In genomic region chr3:149752051-149752787, GRCh38 we compare ENCODE assay signal across 8 cellular contexts. TPM values are rescaled to one million over a fixed set of nuclear protein-coding genes. Genes with fewer than 3 reads are reported as not detected.
DNase-seq lines count a peak whose midpoint lies in the region; ATAC-seq and TF ChIP-seq lines count a peak whose summit lies in the region.

TSS of gene COMMD2 (minus strand) at chr3:149752489. CDS start at chr3:149752444, 45 bp downstream.

- peak within 1 kb of the TSS; percentile 96 for H3K4me3 Mint-ChIP-seq in chondrocyte (ENCODE audit: unreplicated experiment)

- peaks cover 2% of the 10 kb centered on the region for H3K27me3 Mint-ChIP-seq in chondrocyte (ENCODE audit: low read depth)

- H3K4me1 Mint-ChIP-seq in chondrocyte (ENCODE audit: low read depth): peaks cover 25% of the 10 kb centered on the region

- ATAC-seq in GM19023 (IDR thresholded peaks at IDR 0.05; ENCODE audit: unreplicated experiment): peak; percentile 98
- peak; percentile 99 for ATAC-seq in HG03280 (IDR thresholded peaks at IDR 0.05; ENCODE audit: unreplicated experiment)

- TF ChIP-seq CTCF in chondrocyte (IDR thresholded peaks at IDR 0.05): peak; percentile 79

- peak within 1 kb of the TSS; percentile 96 for H3K27ac Mint-ChIP-seq in chondrocyte (ENCODE audit: unreplicated experiment)

- no peaks in the 10 kb centered on the region for H3K9me3 Mint-ChIP-seq in chondrocyte (ENCODE audit: low read depth)

- DNase-seq in AG20443 (ENCODE audit: low spot score) (peak; percentile 95), NCI-H345 (lab: John Stamatoyannopoulos, UW) (peak; percentile 87), chondrocyte (ENCODE audit: low spot score) (peak; percentile 90), kidney glomerular epithelial cell (lab: John Stamatoyannopoulos, UW) (peak; percentile 85)
- DNase-seq in activated CD4-positive, alpha-beta T cell treated with anti-CD3 and anti-CD28 coated beads for 1 hour: peak; percentile 58
- peak; percentile 23 to 48 for DNase-seq in stimulated activated CD4-positive, alpha-beta T cell treated with anti-CD3 and anti-CD28 coated beads, Interleukin-1b, Interleukin-23, amount 100 ng/mL, for 1 hour (ENCODE audit: low read depth in 2 of 2)

- H3K36me3 Mint-ChIP-seq in chondrocyte (ENCODE audit: low read depth): peaks cover 17% of the 10 kb centered on the region

RNA-seq across cellular contexts. Expression of gene COMMD2, which starts in this region (rescaled TPM):
- total RNA-seq in chondrocyte: 52.2 to 61.7 TPM (median 55.9 TPM) in 3 replicates

Comparison
In these comparisons a context has a peak if more than half of its experiments do, and no peak if none do; other contexts are left out.
1. Peak in every context shown above with its lines: DNase-seq and ATAC-seq.
2. DNase-seq: peak in every context shown above with its lines; median percentile 95 in AG20443; 90 in chondrocyte; 87 in NCI-H345; 85 in kidney glomerular epithelial cell; 58 in activated CD4-positive, alpha-beta T cell treated with anti-CD3 and anti-CD28 coated beads for 1 hour; 36 in stimulated activated CD4-positive, alpha-beta T cell treated with anti-CD3 and anti-CD28 coated beads, Interleukin-1b, Interleukin-23, amount 100 ng/mL, for 1 hour.